Comparison of ENCODE assay signal across 26 cellular contexts in genomic region chr3:44029100-44029499, GRCh38.
"Had no signal": no experiment of that assay in that cellular context is flagged by ENCODE, and none has a peak within 500 bp of the region (broad histone marks: within the 10 kb centered on the region; RNA-seq: fewer than 3 reads in every experiment).

No MANE protein-coding gene starts in this region.

- FAIRE-seq: islet of Langerhans, kidney had no signal

- H3K9me3 ChIP-seq: left lung, lower lobe of right lung, ovary, right atrium auricular region, right lobe of liver, transverse colon, uterus had no signal

- H3K36me3 ChIP-seq: left lung, lower lobe of right lung, neural progenitor cell, ovary, right atrium auricular region, right lobe of liver, transverse colon, uterus had no signal

- H3K27ac ChIP-seq: left lung, lower lobe of right lung, neural progenitor cell, ovary, right atrium auricular region, right lobe of liver, transverse colon, uterus had no signal

- DNase-seq: hypothalamus; immature natural killer cell; kidney; left colon; left lung; lower lobe of right lung; mesendoderm; naive B cell; natural killer cell; nephron progenitor cell; ovary; right lobe of liver; stimulated activated CD4-positive, alpha-beta T cell treated with anti-CD3 and anti-CD28 coated beads, Interleukin-1b, Interleukin-23, amount 100 ng/mL, for 48 hours; stimulated activated CD4-positive, alpha-beta T cell treated with anti-CD3 and anti-CD28 coated beads, Interleukin-2, amount 100 ng/mL, for 48 hours; stimulated activated CD4-positive, alpha-beta T cell treated with anti-CD3 and anti-CD28 coated beads, Interleukin-4, amount 100 ng/mL, for 4 hours; stimulated activated CD8-positive, alpha-beta memory T cell treated with anti-CD3 and anti-CD28 coated beads, Interleukin-4, amount 100 ng/mL, for 48 hours; stimulated activated naive CD4-positive, alpha-beta T cell treated with Interleukin-2 at 50 U/mL for 16 hours; stimulated activated naive CD8-positive, alpha-beta T cell treated with anti-CD3 and anti-CD28 coated beads, Interleukin-15, amount 100 ng/mL, for 72 hours; substantia nigra; transverse colon; uterus had no signal

- H3K4me1 ChIP-seq: left lung, lower lobe of right lung, right atrium auricular region, right lobe of liver, transverse colon, uterus had no signal

- H3K27me3 ChIP-seq: neural progenitor cell, ovary, right atrium auricular region, right lobe of liver, uterus had no signal

- H3K4me3 ChIP-seq: left lung, lower lobe of right lung, neural progenitor cell, ovary, right atrium auricular region, right lobe of liver, smooth muscle cell, transverse colon, uterus had no signal

- ATAC-seq: left colon; left lung; natural killer cell; stimulated activated memory B cell treated with anti-CD40 and anti-IgM and Interleukin-4, amounts not matched to agents 10 μg/mL and 1 μg/mL and 100 μg/mL, for 72 hours; stimulated activated naive CD8-positive, alpha-beta T cell treated with anti-CD3 and anti-CD28 coated beads, Interleukin-15, amount 100 ng/mL, for 72 hours had no signal
